Comparison of ENCODE assay signal across 8 cellular contexts in the genomic region with DNA sequence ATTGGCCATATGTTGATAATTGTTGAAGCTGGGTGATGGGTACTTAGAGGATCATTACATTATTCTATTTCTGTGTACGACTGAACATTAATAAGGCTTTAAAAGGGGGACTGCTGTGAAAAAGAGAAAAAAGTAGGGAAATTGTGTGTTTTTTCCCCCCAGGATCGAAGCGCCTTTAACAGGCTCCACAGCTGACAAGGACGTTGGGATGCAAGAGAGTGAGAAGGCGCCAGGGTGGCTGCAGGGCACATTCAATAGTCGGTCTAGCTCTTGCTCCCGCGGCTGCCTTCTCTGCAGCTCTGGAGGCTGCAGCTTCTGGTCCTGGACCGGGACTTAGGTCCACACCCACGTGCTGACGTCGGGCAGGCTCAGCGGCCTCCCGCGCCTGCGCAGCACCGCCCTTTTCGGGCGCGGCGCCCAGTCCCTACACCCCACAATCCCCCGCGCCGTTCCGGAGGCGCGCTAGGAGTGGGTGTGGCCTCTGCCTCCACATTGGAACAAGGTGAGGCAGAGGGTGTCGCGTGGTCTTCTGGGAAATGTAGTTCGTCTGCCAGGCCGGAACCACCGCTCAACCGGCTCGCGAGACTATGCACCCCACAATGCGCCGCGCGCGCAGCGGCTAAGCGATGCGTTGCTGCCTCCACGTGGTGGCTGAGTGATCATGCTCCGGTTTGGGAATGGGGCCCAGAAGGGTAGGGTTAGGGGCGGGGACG. TPM values are rescaled to one million over a fixed set of nuclear protein-coding genes. Genes with fewer than 3 reads are reported as not detected.
DNase-seq lines count a peak whose midpoint lies in the region; ATAC-seq and TF ChIP-seq lines count a peak whose summit lies in the region.

No MANE protein-coding gene starts in this region.

- peak; percentile 99 for TF ChIP-seq POLR2A in GM19099 (IDR thresholded peaks at IDR 0.05; ENCODE audit: extremely low read depth, insufficient read length, low read depth)

- peak; percentile 83 for TF ChIP-seq CTCF in BE2C (IDR thresholded peaks at IDR 0.05; ENCODE audit: low read depth, low read length)

- peak overlapping the region; percentile 48 for H3K4me3 ChIP-seq in BE2C (ENCODE audit: low read depth, low read length)

- no peaks in the 10 kb centered on the region for H3K36me3 ChIP-seq in BE2C

- H3K27ac ChIP-seq in cingulate gyrus (ENCODE audit: low read depth, low read length): peak overlapping the region; percentile 95

- no peaks in the 10 kb centered on the region for H3K9me3 ChIP-seq in BE2C

- 0 out of 2 replicates have a peak, but pooled peaks cover 3% of the 10 kb centered on the region for H3K4me1 ChIP-seq in BE2C

- peak; percentile 91 for ATAC-seq in HG03432 (IDR thresholded peaks at IDR 0.05; ENCODE audit: unreplicated experiment)

- no peaks in the 10 kb centered on the region for H3K27me3 ChIP-seq in BE2C

- DNase-seq in BE2C: peak; percentile 100
- DNase-seq in NCI-H460 (ENCODE audit: extremely low read depth, low read depth): peak; percentile 99
- peak; percentile 96 to 97 for DNase-seq in activated CD4-positive, alpha-beta T cell treated with anti-CD3 and anti-CD28 coated beads for 24 hours (ENCODE audit: low read depth in 2 of 2)
- DNase-seq in kidney tubule cell (ENCODE audit: low spot score): peak; percentile 99
- peak; percentile 89 to 99 (median 96) for DNase-seq in stimulated activated CD4-positive, alpha-beta T cell treated with anti-CD3 and anti-CD28 coated beads, Interleukin-1b, Interleukin-23, amount 100 ng/mL, for 24 hours (ENCODE audit: low read depth in 4 of 4, low spot score in 1 of 4)

RNA-seq across cellular contexts. Expression of gene LRFN3, which starts 4.9 kb away (rescaled TPM):
- polyA plus RNA-seq in BE2C (2012; ENCODE audit: insufficient read depth, insufficient read length, low read depth): 21.5 TPM
- 3.5 and 6.1 TPM in 2 replicates for total RNA-seq in NCI-H460 (2014; rRNA removed; shearing (Covaris generic))
- 2.2 and 2.7 TPM in 2 replicates for polyA plus RNA-seq in NCI-H460 (2014; cell fraction: nucleus; rRNA removed)

RNA-seq across cellular contexts. Expression of gene TYROBP, which starts 23.2 kb away (rescaled TPM):
- 1.5 TPM for polyA plus RNA-seq in BE2C (2012; ENCODE audit: insufficient read depth, insufficient read length, low read depth)
- total RNA-seq in NCI-H460 (2014; rRNA removed; shearing (Covaris generic)): 0.64 TPM in 1 of 2 replicates, not detected in the other
- polyA plus RNA-seq in NCI-H460 (2014; cell fraction: nucleus; rRNA removed): not detected in 2 replicates

RNA-seq across cellular contexts. Expression of gene HCST, which starts 29.0 kb away (rescaled TPM):
- polyA plus RNA-seq in BE2C (2012; ENCODE audit: insufficient read depth, insufficient read length, low read depth): 3.4 TPM
- total RNA-seq in NCI-H460 (2014; rRNA removed; shearing (Covaris generic)): not detected in 2 replicates
- not detected in 2 replicates for polyA plus RNA-seq in NCI-H460 (2014; cell fraction: nucleus; rRNA removed)

RNA-seq across cellular contexts. Expression of gene NFKBID, which starts 31.0 kb away (rescaled TPM):
- 3.8 TPM for polyA plus RNA-seq in BE2C (2012; ENCODE audit: insufficient read depth, insufficient read length, low read depth)
- total RNA-seq in NCI-H460 (2014; rRNA removed; shearing (Covaris generic)): 4.3 and 5.1 TPM in 2 replicates
- polyA plus RNA-seq in NCI-H460 (2014; cell fraction: nucleus; rRNA removed): 21.1 and 31.2 TPM in 2 replicates

Comparison
In these comparisons a context has a peak if more than half of its experiments do, and no peak if none do; other contexts are left out.
1. Peak in every context shown above with its lines: DNase-seq, ATAC-seq, H3K4me3 ChIP-seq and H3K27ac ChIP-seq.